ENCODE assay signal across 26 cellular contexts in genomic region chr3:22933051-22933450, GRCh38.
"Had no signal": no experiment of that assay in that cellular context is flagged by ENCODE, and none has a peak within 500 bp of the region (broad histone marks: within the 10 kb centered on the region; RNA-seq: fewer than 3 reads in every experiment).

No MANE protein-coding gene starts in this region.

- H3K27ac ChIP-seq: dorsolateral prefrontal cortex, epithelial cell of prostate, gastrocnemius medialis, left lung, pancreas, right atrium auricular region, testis, tibial artery, upper lobe of left lung had no signal

- H3K4me1 Mint-ChIP-seq: naive thymus-derived CD4-positive, alpha-beta T cell; stimulated activated memory B cell treated with anti-CD40 and anti-IgM and Interleukin-4, amounts not matched to agents 10 μg/mL and 1 μg/mL and 100 μg/mL, for 72 hours had no signal

- H3K36me3 ChIP-seq: gastrocnemius medialis, heart left ventricle, left lung, pancreas, right atrium auricular region, tibial artery, upper lobe of left lung had no signal

- H3K4me3 ChIP-seq: dorsolateral prefrontal cortex, gastrocnemius medialis, heart left ventricle, left lung, pancreas, right atrium auricular region, testis, tibial artery, upper lobe of left lung had no signal

- H3K4me3 Mint-ChIP-seq: naive thymus-derived CD4-positive, alpha-beta T cell; nephron; stimulated activated memory B cell treated with anti-CD40 and anti-IgM and Interleukin-4, amounts not matched to agents 10 μg/mL and 1 μg/mL and 100 μg/mL, for 72 hours had no signal

- H3K4me1 ChIP-seq: left lung, pancreas, right atrium auricular region, testis, tibial artery, upper lobe of left lung had no signal

- DNase-seq: cerebellar nuclear complex; dorsolateral prefrontal cortex; effector CD4-positive, alpha-beta T cell; gastrocnemius medialis; heart left ventricle; hippocampal formation; left cardiac atrium; left lung; mesenchymal stem cell; midbrain; naive thymus-derived CD4-positive, alpha-beta T cell; occipital lobe; pancreas; stimulated activated CD4-positive, alpha-beta T cell treated with anti-CD3 and anti-CD28 coated beads, Interleukin-2, amount 100 ng/mL, for 24 hours; stimulated activated CD4-positive, alpha-beta T cell treated with anti-CD3 and anti-CD28 coated beads, Interleukin-4, amount 100 ng/mL, for 24 hours; stimulated activated naive CD8-positive, alpha-beta T cell treated with anti-CD3 and anti-CD28 coated beads, Interleukin-15, Interleukin-2, amounts not matched to agents 100 U/mL and 50 U/mL, for 24 hours; substantia nigra; testis; tibial artery; upper lobe of left lung had no signal

- H3K27ac Mint-ChIP-seq: naive thymus-derived CD4-positive, alpha-beta T cell; stimulated activated memory B cell treated with anti-CD40 and anti-IgM and Interleukin-4, amounts not matched to agents 10 μg/mL and 1 μg/mL and 100 μg/mL, for 72 hours had no signal

- H3K9me3 ChIP-seq: gastrocnemius medialis, pancreas, testis, tibial artery, upper lobe of left lung had no signal

- H3K27me3 Mint-ChIP-seq: naive thymus-derived CD4-positive, alpha-beta T cell; stimulated activated memory B cell treated with anti-CD40 and anti-IgM and Interleukin-4, amounts not matched to agents 10 μg/mL and 1 μg/mL and 100 μg/mL, for 72 hours had no signal

- H3K27me3 ChIP-seq: dorsolateral prefrontal cortex, gastrocnemius medialis, heart left ventricle, left lung, pancreas, right atrium auricular region, testis, tibial artery, upper lobe of left lung had no signal

- ATAC-seq: esophagus mucosa; gastrocnemius medialis; left lung; naive thymus-derived CD4-positive, alpha-beta T cell; pancreas; sciatic nerve; stimulated activated memory B cell treated with anti-CD40 and anti-IgM and Interleukin-4, amounts not matched to agents 10 μg/mL and 1 μg/mL and 100 μg/mL, for 72 hours; stimulated activated naive CD8-positive, alpha-beta T cell treated with anti-CD3 and anti-CD28 coated beads, Interleukin-15, Interleukin-2, amounts not matched to agents 100 U/mL and 50 U/mL, for 24 hours had no signal

- H3K36me3 Mint-ChIP-seq: naive thymus-derived CD4-positive, alpha-beta T cell; stimulated activated memory B cell treated with anti-CD40 and anti-IgM and Interleukin-4, amounts not matched to agents 10 μg/mL and 1 μg/mL and 100 μg/mL, for 72 hours had no signal
